10 cellular contexts compared by ENCODE assay signal in genomic region chr5:161966544-161966943, GRCh38.
A peak's percentile ranks its signal among the peaks of the same experiment; 100 is the strongest.
DNase-seq lines count a peak whose midpoint lies in the region; ATAC-seq and TF ChIP-seq lines count a peak whose summit lies in the region.
"Had no signal": no experiment of that assay in that cellular context is flagged by ENCODE, and none has a peak within 500 bp of the region (broad histone marks: within the 10 kb centered on the region; RNA-seq: fewer than 3 reads in every experiment).

No MANE protein-coding gene starts in this region.

- H3K4me3 ChIP-seq in kidney epithelial cell (ENCODE audit: low read depth, low read length) = no peak overlapping the region

- DNase-seq in DMS114 treated with DMSO at 0.1 percent for 48 hours (lab: John Stamatoyannopoulos, UW; ENCODE audit: unreplicated experiment) (peak; percentile 3), SHP77 (lab: John Stamatoyannopoulos, UW) (peak; percentile 3 to 22), kidney epithelial cell (ENCODE audit: low read depth) (no peak), NCI-H146 (lab: John Stamatoyannopoulos, UW) (no peak)
- DNase-seq in stimulated activated effector memory CD8-positive, alpha-beta T cell treated with anti-CD3 and anti-CD28 coated beads, Interleukin-12 subunit alpha, Interleukin-12 subunit beta, amount 100 ng/mL, for 72 hours (ENCODE audit: low spot score in 2 of 2) = no peak
- DNase-seq in activated CD4-positive, alpha-beta T cell treated with anti-CD3 and anti-CD28 coated beads for 48 hours = no peak
- DNase-seq: DMS79, KG1 had no signal

- TF ChIP-seq CTCF in kidney epithelial cell (IDR thresholded peaks at IDR 0.05; ENCODE audit: insufficient read depth, low read length, poor library complexity, severe bottlenecking) = peak; percentile 33

- no peak overlapping the region for H3K27ac Mint-ChIP-seq in stimulated activated effector memory CD8-positive, alpha-beta T cell treated with anti-CD3 and anti-CD28 coated beads, Interleukin-12 subunit alpha, Interleukin-12 subunit beta, amount 100 ng/mL, for 72 hours

- H3K27me3 ChIP-seq in kidney epithelial cell (ENCODE audit: control insufficient read depth, insufficient read depth, low read length) = no peaks in the 10 kb centered on the region

- H3K36me3 ChIP-seq in kidney epithelial cell (ENCODE audit: control insufficient read depth, insufficient read depth, low read length) = no peaks in the 10 kb centered on the region

- ATAC-seq in HG02798 (IDR thresholded peaks at IDR 0.05; ENCODE audit: poor library complexity, unreplicated experiment) (peak; percentile 38), HG03045 (IDR thresholded peaks at IDR 0.05; ENCODE audit: unreplicated experiment) (no peak)
- ATAC-seq in stimulated activated effector memory CD8-positive, alpha-beta T cell treated with anti-CD3 and anti-CD28 coated beads, Interleukin-12 subunit alpha, Interleukin-12 subunit beta, amount 100 ng/mL, for 72 hours = no peak

- peaks cover 3% of the 10 kb centered on the region for H3K9me3 Mint-ChIP-seq in stimulated activated effector memory CD8-positive, alpha-beta T cell treated with anti-CD3 and anti-CD28 coated beads, Interleukin-12 subunit alpha, Interleukin-12 subunit beta, amount 100 ng/mL, for 72 hours

- no peaks in the 10 kb centered on the region for H3K4me1 Mint-ChIP-seq in stimulated activated effector memory CD8-positive, alpha-beta T cell treated with anti-CD3 and anti-CD28 coated beads, Interleukin-12 subunit alpha, Interleukin-12 subunit beta, amount 100 ng/mL, for 72 hours

- H3K4me3 Mint-ChIP-seq in stimulated activated effector memory CD8-positive, alpha-beta T cell treated with anti-CD3 and anti-CD28 coated beads, Interleukin-12 subunit alpha, Interleukin-12 subunit beta, amount 100 ng/mL, for 72 hours = no peak overlapping the region

- no peaks in the 10 kb centered on the region for H3K36me3 Mint-ChIP-seq in stimulated activated effector memory CD8-positive, alpha-beta T cell treated with anti-CD3 and anti-CD28 coated beads, Interleukin-12 subunit alpha, Interleukin-12 subunit beta, amount 100 ng/mL, for 72 hours

Comparison
In these comparisons a context has a peak if more than half of its experiments do, and no peak if none do; other contexts are left out.
1. DNase-seq: peak in DMS114 treated with DMSO at 0.1 percent for 48 hours (single experiment) and SHP77 (2 of 2); none in kidney epithelial cell (single experiment), stimulated activated effector memory CD8-positive, alpha-beta T cell treated with anti-CD3 and anti-CD28 coated beads, Interleukin-12 subunit alpha, Interleukin-12 subunit beta, amount 100 ng/mL, for 72 hours (0 of 2), NCI-H146 (single experiment) and activated CD4-positive, alpha-beta T cell treated with anti-CD3 and anti-CD28 coated beads for 48 hours (single experiment).